ENCODE assay signal across 14 cellular contexts in the genomic region with DNA sequence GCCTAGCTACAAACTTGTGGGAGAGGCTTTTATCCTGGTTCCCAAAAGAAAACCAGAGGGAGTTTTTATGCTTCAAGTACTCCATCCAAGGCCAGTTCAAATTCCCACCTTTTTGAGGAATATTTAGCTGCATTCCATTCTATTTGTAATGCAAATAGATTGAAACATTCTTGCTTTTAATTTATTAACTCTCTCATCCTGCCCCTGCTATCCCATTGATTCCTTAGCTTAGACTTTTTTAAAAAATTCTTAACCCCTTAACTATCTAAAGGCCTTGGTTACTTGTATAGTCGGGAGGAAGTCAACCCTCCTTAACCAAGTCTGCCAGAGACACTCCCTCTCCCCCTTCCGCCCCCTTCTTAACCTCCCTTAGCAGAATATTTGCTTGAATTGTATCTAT. TPM values are rescaled to one million over a fixed set of nuclear protein-coding genes. Genes with fewer than 3 reads are reported as not detected.
DNase-seq lines count a peak whose midpoint lies in the region; ATAC-seq and TF ChIP-seq lines count a peak whose summit lies in the region.
"Had no signal": no experiment of that assay in that cellular context is flagged by ENCODE, and none has a peak within 500 bp of the region (broad histone marks: within the 10 kb centered on the region; RNA-seq: fewer than 3 reads in every experiment).

No MANE protein-coding gene starts in this region.

- ATAC-seq in CD4-positive, alpha-beta T cell (ENCODE audit: poor library complexity), result no peak
- ATAC-seq in memory B cell (ENCODE audit: low read depth), result no peak
- no peak for ATAC-seq in GM21515 (IDR thresholded peaks at IDR 0.05; ENCODE audit: unreplicated experiment)
- ATAC-seq: HepG2, Panc1 had no signal

- no peak for TF ChIP-seq CTCF in CD4-positive, alpha-beta T cell (IDR thresholded peaks at IDR 0.05)

- H3K36me3 ChIP-seq in SK-N-MC (ENCODE audit: insufficient read depth, low read length), result peaks cover 62% of the 10 kb centered on the region

- H3K36me3 Mint-ChIP-seq in CD4-positive, alpha-beta T cell (ENCODE audit: low read depth), result peaks cover 61% of the 10 kb centered on the region
- peaks cover 34% of the 10 kb centered on the region for H3K36me3 Mint-ChIP-seq in memory B cell

- H3K4me1 Mint-ChIP-seq in CD4-positive, alpha-beta T cell (ENCODE audit: low read depth), result peaks cover 59% of the 10 kb centered on the region
- peaks cover 39% of the 10 kb centered on the region for H3K4me1 Mint-ChIP-seq in memory B cell

- H3K4me3 Mint-ChIP-seq in CD4-positive, alpha-beta T cell, result no peak overlapping the region
- no peak overlapping the region for H3K4me3 Mint-ChIP-seq in memory B cell

- intact Hi-C loops in CD4-positive, alpha-beta T cell (cut with DNase I, micrococcal nuclease), result loop anchor here in 1 of 2 experiments (5.0 kb wide), 1 partner anchor 35 kb away; no protein-coding TSS in a partner anchor

- no peaks in the 10 kb centered on the region for H3K9me3 ChIP-seq in CD4-positive, alpha-beta T cell (ENCODE audit: control insufficient read depth, low read length)
- H3K9me3 ChIP-seq in SK-N-MC (ENCODE audit: low read depth, low read length), result no peaks in the 10 kb centered on the region
- H3K9me3 ChIP-seq: spleen had no signal

- H3K27ac Mint-ChIP-seq in CD4-positive, alpha-beta T cell, result peak overlapping the region; percentile 65
- peak overlapping the region; percentile 60 for H3K27ac Mint-ChIP-seq in memory B cell

- H3K9ac ChIP-seq in SK-N-MC (ENCODE audit: insufficient read length), result no peak overlapping the region

- no peaks in the 10 kb centered on the region for H3K27me3 Mint-ChIP-seq in CD4-positive, alpha-beta T cell
- no peaks in the 10 kb centered on the region for H3K27me3 Mint-ChIP-seq in memory B cell

- DNase-seq in CD4-positive, alpha-beta T cell, result no peak
- DNase-seq in SK-N-MC (ENCODE audit: low read depth, low spot score) (no peak), memory B cell (ENCODE audit: low spot score in 2 of 2) (no peak), T-helper 2 cell (no peak), pons (ENCODE audit: low spot score) (no peak)
- DNase-seq: DMS153, islet precursor cell, NCI-H2081 treated with DMSO at 0.1 percent for 48 hours, NCI-H526 treated with DMSO at 0.1 percent for 48 hours, posterior cingulate gyrus, spleen had no signal

- no peaks in the 10 kb centered on the region for H3K27me3 ChIP-seq in CD4-positive, alpha-beta T cell (ENCODE audit: control insufficient read depth, insufficient read depth, low read length)
- H3K27me3 ChIP-seq: spleen had no signal

- CTCF ChIA-PET in CD4-positive, alpha-beta T cell (lab: Charles Lee), result interaction anchor here (1.5 kb wide), 1 partner anchor 25 kb away, joined by 3 read pairs; no protein-coding TSS in a partner anchor

- no peak overlapping the region for H3K4me3 ChIP-seq in SK-N-MC
- H3K4me3 ChIP-seq: spleen had no signal

- POLR2A ChIA-PET in CD4-positive, alpha-beta T cell (lab: Charles Lee), result interaction anchor here (0.8 to 4.7 kb wide), 3 partner anchors 32 to 54 kb away, joined by 3 to 134 read pairs (median 46); a partner anchor contains a TSS

- no peak overlapping the region for H3K27ac ChIP-seq in CD4-positive, alpha-beta T cell (ENCODE audit: low read depth, low read length)
- H3K27ac ChIP-seq in SK-N-MC, result peak overlapping the region; percentile 63

- no peaks in the 10 kb centered on the region for H3K9me3 Mint-ChIP-seq in CD4-positive, alpha-beta T cell
- no peaks in the 10 kb centered on the region for H3K9me3 Mint-ChIP-seq in memory B cell

RNA-seq across cellular contexts. Expression of a gene that starts 2.5 kb away (rescaled TPM):
- total RNA-seq in CD4-positive, alpha-beta T cell, result 10 to 100 TPM; 80.6 to 89.3 TPM

RNA-seq across cellular contexts. Expression of a gene that starts 34.9 kb away (rescaled TPM):
- total RNA-seq in CD4-positive, alpha-beta T cell, result 10 to 100 TPM; 11.9 to 12.7 TPM

RNA-seq across cellular contexts. Expression of a gene that starts 43.1 kb away (rescaled TPM):
- under 1 TPM; 0.39 to 0.49 TPM for total RNA-seq in CD4-positive, alpha-beta T cell

RNA-seq across cellular contexts. Expression of a gene that starts 52.4 kb away (rescaled TPM):
- total RNA-seq in CD4-positive, alpha-beta T cell, result 100 to 1,000 TPM; 166 to 179 TPM

RNA-seq across cellular contexts. Expression of a gene that starts 53.1 kb away (rescaled TPM):
- 10 to 100 TPM; 25.5 to 29.8 TPM for total RNA-seq in CD4-positive, alpha-beta T cell
